In genomic region chr16:81549547-81550411, GRCh38 we compare ENCODE assay signal across 25 cellular contexts.
DNase-seq lines count a peak whose midpoint lies in the region; ATAC-seq, FAIRE-seq and TF ChIP-seq lines count a peak whose summit lies in the region.
"Had no signal": no experiment of that assay in that cellular context is flagged by ENCODE, and none has a peak within 500 bp of the region (broad histone marks: within the 10 kb centered on the region; RNA-seq: fewer than 3 reads in every experiment).

No MANE protein-coding gene starts in this region.

- H3K4me3 Mint-ChIP-seq in activated T-helper 17 cell treated with anti-CD3 and anti-CD28 coated beads, Interleukin-2, amount 50 U/mL, for 72 hours, result no peak overlapping the region
- H3K4me3 Mint-ChIP-seq in progenitor cell of endocrine pancreas (ENCODE audit: low read depth), result no peak overlapping the region
- H3K4me3 Mint-ChIP-seq: activated CD4-positive, alpha-beta T cell treated with anti-CD3 and anti-CD28 coated beads, Interleukin-2, amount 10 ng/mL, durations not matched to agents 7 days and 5 days; activated CD8-positive, alpha-beta memory T cell treated with anti-CD3 and anti-CD28 coated beads, Interleukin-2, amount 10 ng/mL, durations not matched to agents 7 days and 5 days; H9 had no signal

- no peaks in the 10 kb centered on the region for H3K9me3 Mint-ChIP-seq in activated T-helper 17 cell treated with anti-CD3 and anti-CD28 coated beads, Interleukin-2, amount 50 U/mL, for 72 hours
- H3K9me3 Mint-ChIP-seq in progenitor cell of endocrine pancreas (ENCODE audit: low read depth), result no peaks in the 10 kb centered on the region
- H3K9me3 Mint-ChIP-seq: CD4-positive, alpha-beta memory T cell; H9 had no signal

- 65% methylated on average over 17 of the region's 19 CpGs for WGBS in HepG2 (ENCODE audit: low lambda C conversion rate)

- intact Hi-C loops in HepG2 (cut with micrococcal nuclease; ENCODE audit: unreplicated experiment), result loop anchor here (1.0 to 2.0 kb wide), 3 partner anchors 15 to 93 kb away; no protein-coding TSS in a partner anchor
- intact Hi-C loops in vagina (cut with DNase I), result no loop called here

- no peaks in the 10 kb centered on the region for H3K9me3 ChIP-seq in HepG2 (ENCODE audit: low read length)
- H3K9me3 ChIP-seq in vagina, result no peaks in the 10 kb centered on the region

- H2AFZ ChIP-seq in HepG2 (ENCODE audit: low read length), result no peak overlapping the region

- in situ Hi-C loops in HepG2 (cut with HindIII; ENCODE audit: extremely low pct_ligation_motif_present, low pct_unique_long_range_greater_than_20kb), result no loop called here

- no peak for ATAC-seq in activated T-helper 17 cell treated with anti-CD3 and anti-CD28 coated beads, Interleukin-2, amount 50 U/mL, for 72 hours (replicated peaks)
- ATAC-seq in HepG2 (peak; percentile 67), HG03139 (IDR thresholded peaks at IDR 0.05; ENCODE audit: unreplicated experiment) (no peak)
- ATAC-seq: activated CD8-positive, alpha-beta memory T cell treated with anti-CD3 and anti-CD28 coated beads, Interleukin-2, amount 10 ng/mL, durations not matched to agents 7 days and 5 days; right cardiac atrium had no signal

- DNase-seq in COLO668 (lab: John Stamatoyannopoulos, UW; ENCODE audit: unreplicated experiment), result peak; percentile 45
- no peak for DNase-seq in HepG2 (ENCODE audit: low spot score)
- DNase-seq in progenitor cell of endocrine pancreas (ENCODE audit: low spot score, unreplicated experiment), result no peak
- no peak for DNase-seq in activated effector memory CD4-positive, alpha-beta T cell treated with anti-CD3 and anti-CD28 coated beads, Interleukin-2, amount 50 U/mL, for 16 hours
- no peak for DNase-seq in vagina (ENCODE audit: extremely low spot score in 2 of 2)
- no peak for DNase-seq in activated CD4-positive, CD25-positive, alpha-beta regulatory T cell (lab: John Stamatoyannopoulos, UW)
- DNase-seq: activated CD4-positive, alpha-beta T cell treated with anti-CD3 and anti-CD28 coated beads, Interleukin-2, amount 10 ng/mL, durations not matched to agents 7 days and 5 days; activated CD8-positive, alpha-beta memory T cell treated with anti-CD3 and anti-CD28 coated beads, Interleukin-2, amount 10 ng/mL, durations not matched to agents 7 days and 5 days; CD4-positive, alpha-beta memory T cell; cerebellar nuclear complex; DND-41; H9; hippocampal formation; mammary epithelial cell; NCI-H2171 treated with DMSO at 0.1 percent for 48 hours; right cardiac atrium; stimulated activated CD8-positive, alpha-beta memory T cell treated with anti-CD3 and anti-CD28 coated beads, Interleukin-4, amount 100 ng/mL, for 48 hours; T-helper 2 cell had no signal

- no peaks in the 10 kb centered on the region for H3K36me3 Mint-ChIP-seq in activated T-helper 17 cell treated with anti-CD3 and anti-CD28 coated beads, Interleukin-2, amount 50 U/mL, for 72 hours (ENCODE audit: low read depth)
- peaks cover 1% of the 10 kb centered on the region for H3K36me3 Mint-ChIP-seq in progenitor cell of endocrine pancreas (ENCODE audit: insufficient read depth)
- H3K36me3 Mint-ChIP-seq: activated CD8-positive, alpha-beta memory T cell treated with anti-CD3 and anti-CD28 coated beads, Interleukin-2, amount 10 ng/mL, durations not matched to agents 7 days and 5 days had no signal

- peak; percentile 7 to 50; a peak in 1 of 4 replicates for TF ChIP-seq POLR2A in HepG2 (IDR thresholded peaks at IDR 0.05; ENCODE audit: insufficient read depth in 1 of 2, low read depth in 2 of 2, low read length in 2 of 2)
- TF ChIP-seq POLR2A in vagina (IDR thresholded peaks at IDR 0.05), result no peak

- no peak for TF ChIP-seq RAD21 in HepG2 (CRISPR knock-in tag; IDR thresholded peaks at IDR 0.05)

- H3K4me2 ChIP-seq in HepG2 (ENCODE audit: low read depth, low read length), result peak overlapping the region; percentile 80
- H3K4me2 ChIP-seq: KMS-11 had no signal

- CTCF ChIA-PET in HepG2 (lab: Yijun Ruan, JAX; ENCODE audit: low intra/inter-chr PET ratio, low total read pairs), result no interaction called here

- peaks cover 42% of the 10 kb centered on the region for H3K4me1 Mint-ChIP-seq in activated T-helper 17 cell treated with anti-CD3 and anti-CD28 coated beads, Interleukin-2, amount 50 U/mL, for 72 hours
- H3K4me1 Mint-ChIP-seq in progenitor cell of endocrine pancreas (ENCODE audit: low read depth), result peaks cover 45% of the 10 kb centered on the region

- no peaks in the 10 kb centered on the region for H3K27me3 Mint-ChIP-seq in activated T-helper 17 cell treated with anti-CD3 and anti-CD28 coated beads, Interleukin-2, amount 50 U/mL, for 72 hours
- H3K27me3 Mint-ChIP-seq in progenitor cell of endocrine pancreas, result no peaks in the 10 kb centered on the region
- H3K27me3 Mint-ChIP-seq: activated CD4-positive, alpha-beta T cell treated with anti-CD3 and anti-CD28 coated beads, Interleukin-2, amount 10 ng/mL, durations not matched to agents 7 days and 5 days; activated CD8-positive, alpha-beta memory T cell treated with anti-CD3 and anti-CD28 coated beads, Interleukin-2, amount 10 ng/mL, durations not matched to agents 7 days and 5 days; CD4-positive, alpha-beta memory T cell had no signal

- no peak for FAIRE-seq in HepG2 (lab: Jason Lieb, UNC)
- FAIRE-seq: frontal cortex, GM12891, urothelium cell line had no signal

- H3K79me2 ChIP-seq in HepG2 (ENCODE audit: insufficient read depth, low read length), result peaks cover 96% of the 10 kb centered on the region

- H3K27me3 ChIP-seq in HepG2 (ENCODE audit: control insufficient read depth in 1 of 2, insufficient read depth in 2 of 2, low read length in 2 of 2), result no peaks in the 10 kb centered on the region
- H3K27me3 ChIP-seq in vagina, result no peaks in the 10 kb centered on the region

- peak overlapping the region; percentile 91 for H3K27ac Mint-ChIP-seq in activated T-helper 17 cell treated with anti-CD3 and anti-CD28 coated beads, Interleukin-2, amount 50 U/mL, for 72 hours
- H3K27ac Mint-ChIP-seq in progenitor cell of endocrine pancreas, result peak overlapping the region; percentile 96
- H3K27ac Mint-ChIP-seq: activated CD4-positive, alpha-beta T cell treated with anti-CD3 and anti-CD28 coated beads, Interleukin-2, amount 10 ng/mL, durations not matched to agents 7 days and 5 days; activated CD8-positive, alpha-beta memory T cell treated with anti-CD3 and anti-CD28 coated beads, Interleukin-2, amount 10 ng/mL, durations not matched to agents 7 days and 5 days; H9 had no signal

- H3K36me3 ChIP-seq in HepG2 (replicated peaks in 1 of 2; ENCODE audit: control insufficient read depth in 1 of 2, insufficient read depth in 2 of 2, low read length in 2 of 2) (peaks cover 0 to 9% of the 10 kb centered on the region in 2 experiments; a peak in 2 of 5 replicates), vagina (no peaks in the 10 kb centered on the region)

- H3K27ac ChIP-seq in HepG2 (ENCODE audit: extremely low read length, insufficient read depth, low read length) (peak overlapping the region; percentile 85), vagina (no peak overlapping the region)
- H3K27ac ChIP-seq: KMS-11, SK-N-MC had no signal

- BruUV-seq in HepG2 (replicated peaks; lab: Mats Ljungman, UMichigan), result TSS peak; percentile 43

- POLR2A ChIA-PET in HepG2 (lab: Yijun Ruan, JAX), result interaction anchor here (0.6 to 2.9 kb wide), 22 partner anchors 9 to 144 kb away, joined by 3 to 24 read pairs (median 8); partner anchors contain the start of gene CMIP

- TF ChIP-seq CTCF in HepG2 (CRISPR knock-in tag; IDR thresholded peaks at IDR 0.05) (no peak), progenitor cell of endocrine pancreas (IDR thresholded peaks at IDR 0.05; ENCODE audit: unreplicated experiment) (no peak), vagina (IDR thresholded peaks at IDR 0.05) (no peak)

- TF ChIP-seq EP300 in HepG2 (IDR thresholded peaks at IDR 0.05; ENCODE audit: low read depth in 2 of 2, low read length in 2 of 2) (no peak; a peak in 2 of 4 replicates), HepG2 (CRISPR knock-in tag; IDR thresholded peaks at IDR 0.05; ENCODE audit: borderline replicate concordance) (no peak)

- H3K4me3 ChIP-seq in HepG2 (replicated peaks in 1 of 3; ENCODE audit: insufficient read depth in 1 of 3, low read depth in 2 of 3, low read length in 3 of 3), result peak overlapping the region in 2 of 3 experiments; percentile 27 to 58; a peak in 5 of 6 replicates
- no peak overlapping the region for H3K4me3 ChIP-seq in vagina
- H3K4me3 ChIP-seq: SK-N-MC had no signal

- peaks cover 51% of the 10 kb centered on the region; the same call in 1 of the 2 replicates for H4K20me1 ChIP-seq in HepG2 (ENCODE audit: insufficient read depth, low read length)

- peak overlapping the region; percentile 64 for H3K9ac ChIP-seq in HepG2 (ENCODE audit: insufficient read depth, low read depth, low read length)
- H3K9ac ChIP-seq: KMS-11 had no signal

- H3K4me1 ChIP-seq in HepG2 (ENCODE audit: insufficient read depth, low read length), result peaks cover 99% of the 10 kb centered on the region
- peaks cover 53% of the 10 kb centered on the region for H3K4me1 ChIP-seq in vagina

TF ChIP-seq in HepG2, 621 proteins besides CTCF, POLR2A, EP300 and RAD21 (continues in another document):
- no peak for TF ChIP-seq NR1H2 (CRISPR knock-in tag; IDR thresholded peaks at IDR 0.05; ENCODE audit: borderline replicate concordance, low read depth)
- TF ChIP-seq MEIS2 (CRISPR knock-in tag; IDR thresholded peaks at IDR 0.05), result no peak
- no peak for TF ChIP-seq ZNF180 (CRISPR knock-in tag; IDR thresholded peaks at IDR 0.05; ENCODE audit: borderline replicate concordance, low read depth)
- no peak for TF ChIP-seq ZNF343 (CRISPR knock-in tag; IDR thresholded peaks at IDR 0.05)
- peak; percentile 81; the same call in 1 of the 2 replicates for TF ChIP-seq ZNF737 (CRISPR knock-in tag; IDR thresholded peaks at IDR 0.05; ENCODE audit: borderline replicate concordance)
- no peak for TF ChIP-seq ZNF263 (CRISPR knock-in tag; IDR thresholded peaks at IDR 0.05)
- TF ChIP-seq THAP8 (CRISPR knock-in tag; IDR thresholded peaks at IDR 0.05; ENCODE audit: borderline replicate concordance), result no peak
- TF ChIP-seq ZSCAN31 (CRISPR knock-in tag; IDR thresholded peaks at IDR 0.05; ENCODE audit: low read depth), result no peak
- TF ChIP-seq ZNF230 (CRISPR knock-in tag; IDR thresholded peaks at IDR 0.05), result no peak
- no peak for TF ChIP-seq RNF2 (conservative IDR thresholded peaks at IDR 0.05; ENCODE audit: low read depth)

Comparison
In these comparisons a context has a peak if more than half of its experiments do, and no peak if none do; other contexts are left out.
1. H3K4me3 ChIP-seq: peak in HepG2 (2 of 3); none in vagina (0 of 2).
2. POLR2A ChIP-seq: peak in HepG2 (2 of 2); none in vagina (0 of 2).